Comparison of ENCODE assay signal across 8 cellular contexts in the genomic region with DNA sequence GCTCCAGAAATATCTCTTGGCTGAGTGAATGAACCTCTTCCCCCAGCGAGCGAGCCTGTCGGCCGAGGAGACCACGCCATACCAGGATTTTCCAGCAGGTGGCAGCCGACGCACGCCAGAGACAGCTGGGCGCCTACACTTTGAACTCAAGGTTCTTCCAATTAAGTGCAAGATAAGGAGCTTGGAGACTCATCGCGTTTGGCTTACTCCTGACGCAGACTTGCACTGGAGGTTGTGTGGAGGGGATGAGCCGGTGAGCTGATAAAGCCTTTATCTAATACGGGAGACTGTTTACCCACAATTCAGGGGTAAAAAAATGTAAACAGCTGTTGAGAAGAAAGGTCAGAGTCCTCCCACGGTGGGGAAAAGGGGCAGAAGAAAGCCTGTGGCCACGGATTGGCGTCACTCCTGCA. TPM values are rescaled to one million over a fixed set of nuclear protein-coding genes. Genes with fewer than 3 reads are reported as not detected.
DNase-seq lines count a peak whose midpoint lies in the region; ATAC-seq and TF ChIP-seq lines count a peak whose summit lies in the region.

No MANE protein-coding gene starts in this region.

- H3K4me3 ChIP-seq in GM12875 (ENCODE audit: low read depth, low read length) (no peak overlapping the region), right cardiac atrium (ENCODE audit: low read length) (no peak overlapping the region)

- ATAC-seq in HG02759 (IDR thresholded peaks at IDR 0.05; ENCODE audit: unreplicated experiment) (peak; percentile 90), right cardiac atrium (peak; percentile 88 to 89), sciatic nerve (peak; percentile 89)

- intact Hi-C loops in right cardiac atrium (cut with DNase I): loop anchor here in 3 of 4 donors (5.0 to 10.0 kb wide), 2 partner anchors 746 to 928 kb away; no protein-coding TSS in a partner anchor
- intact Hi-C loops in sciatic nerve (cut with DNase I): loop anchor here (2.0 to 10.0 kb wide), 2 partner anchors 744 to 928 kb away; no protein-coding TSS in a partner anchor

- H3K9me3 ChIP-seq in right cardiac atrium (ENCODE audit: control insufficient read depth, low read length): no peaks in the 10 kb centered on the region

- no peaks in the 10 kb centered on the region for H3K4me1 ChIP-seq in right cardiac atrium (ENCODE audit: control insufficient read depth, insufficient read depth, low read length)

- no peaks in the 10 kb centered on the region for H3K27me3 ChIP-seq in right cardiac atrium (ENCODE audit: control insufficient read depth, insufficient read depth)

- H3K27ac ChIP-seq in right cardiac atrium (ENCODE audit: low read length): no peak overlapping the region

- peak; percentile 83 for TF ChIP-seq CTCF in GM12875 (IDR thresholded peaks at IDR 0.05; ENCODE audit: borderline replicate concordance, insufficient read depth, low read depth, low read length)

- 4% methylated on average over 17 of the region's 17 CpGs for WGBS in right cardiac atrium

- DNase-seq in NCI-H1417 (lab: John Stamatoyannopoulos, UW) (peak; percentile 51 to 81 (median 56)), T-helper 22 cell (ENCODE audit: low read depth) (peak; percentile 9), anterior cingulate cortex (lab: John Stamatoyannopoulos, UW) (peak in 56 of 58 donors; percentile 8 to 76 (median 48)), right cardiac atrium (peak; percentile 66 to 91 (median 89)), sciatic nerve (ENCODE audit: low spot score) (peak; percentile 88), NCI-H187 (lab: John Stamatoyannopoulos, UW) (no peak)

RNA-seq across cellular contexts. Expression of a gene that starts 45.9 kb away (rescaled TPM):
- 1 to 10 TPM in 1 of 4 donors, under 1 TPM in 3; 0.22 to 1.2 (median 0.82) TPM for total RNA-seq in right cardiac atrium
- polyA plus RNA-seq in right cardiac atrium: 1.00 TPM
- total RNA-seq in sciatic nerve: 3.3 TPM

Comparison
In these comparisons a context has a peak if more than half of its experiments do, and no peak if none do; other contexts are left out.
1. DNase-seq: peak in NCI-H1417 (3 of 3), T-helper 22 cell (single experiment), anterior cingulate cortex (56 of 58), right cardiac atrium (3 of 3) and sciatic nerve (single experiment); none in NCI-H187 (0 of 2).
2. Peak in every context shown above with its lines, with median percentiles within 50 percentile points of each other: ATAC-seq.